9 cellular contexts compared by ENCODE assay signal in genomic region chr14:101707863-101708620, GRCh38.
DNase-seq lines count a peak whose midpoint lies in the region; ATAC-seq lines count a peak whose summit lies in the region.
"Had no signal": no experiment of that assay in that cellular context is flagged by ENCODE, and none has a peak within 500 bp of the region (broad histone marks: within the 10 kb centered on the region; RNA-seq: fewer than 3 reads in every experiment).

No MANE protein-coding gene starts in this region.

- peak overlapping the region; percentile 77 to 90 for H3K27ac Mint-ChIP-seq in effector memory CD8-positive, alpha-beta T cell

- H3K4me1 Mint-ChIP-seq in effector memory CD8-positive, alpha-beta T cell (ENCODE audit: low read depth in 2 of 2): peaks cover 44 to 51% of the 10 kb centered on the region in 2 donors

- peak; percentile 12 for ATAC-seq in GM19395 (IDR thresholded peaks at IDR 0.05; ENCODE audit: unreplicated experiment)
- ATAC-seq in effector memory CD8-positive, alpha-beta T cell (replicated peaks): no peak

- H3K27ac ChIP-seq in rectal smooth muscle tissue (ENCODE audit: low read depth, low read length): no peak overlapping the region

- H3K9ac ChIP-seq in NT2/D1 (ENCODE audit: insufficient read length, low read depth): peak overlapping the region; percentile 32
- H3K9ac ChIP-seq in rectal smooth muscle tissue (ENCODE audit: low read length): no peak overlapping the region

- peaks cover 22% of the 10 kb centered on the region for H3K4me1 ChIP-seq in NT2/D1 (ENCODE audit: insufficient read depth, insufficient read length)
- no peaks in the 10 kb centered on the region for H3K4me1 ChIP-seq in rectal smooth muscle tissue (ENCODE audit: control insufficient read depth, insufficient read depth, low read length)

- no peaks in the 10 kb centered on the region for H3K36me3 ChIP-seq in NT2/D1 (ENCODE audit: insufficient read depth, insufficient read length, low read length)
- H3K36me3 ChIP-seq in rectal smooth muscle tissue (ENCODE audit: control insufficient read depth, insufficient read depth, low read length): no peaks in the 10 kb centered on the region
- H3K36me3 ChIP-seq: sigmoid colon had no signal

- H3K27me3 ChIP-seq in NT2/D1 (ENCODE audit: insufficient read depth, insufficient read length) (no peaks in the 10 kb centered on the region), rectal smooth muscle tissue (ENCODE audit: control insufficient read depth, insufficient read depth, low read length) (no peaks in the 10 kb centered on the region)

- no peaks in the 10 kb centered on the region for H3K9me3 Mint-ChIP-seq in effector memory CD8-positive, alpha-beta T cell

- peak overlapping the region; percentile 56 to 72 for H3K4me3 Mint-ChIP-seq in effector memory CD8-positive, alpha-beta T cell

- DNase-seq in NT2/D1 (ENCODE audit: low read depth, low spot score): no peak
- DNase-seq in effector memory CD8-positive, alpha-beta T cell: no peak
- DNase-seq in retina: no peak
- DNase-seq in anterior cingulate cortex (lab: John Stamatoyannopoulos, UW): no peak
- DNase-seq in inferior parietal cortex (ENCODE audit: extremely low spot score): no peak
- DNase-seq: DMS153, sigmoid colon had no signal

- H3K9me3 ChIP-seq in NT2/D1 (ENCODE audit: insufficient read depth, low read length): no peaks in the 10 kb centered on the region
- H3K9me3 ChIP-seq: sigmoid colon had no signal

- no peaks in the 10 kb centered on the region for H3K27me3 Mint-ChIP-seq in effector memory CD8-positive, alpha-beta T cell

- H3K36me3 Mint-ChIP-seq in effector memory CD8-positive, alpha-beta T cell (ENCODE audit: insufficient read depth): peaks cover 37% of the 10 kb centered on the region

- H3K4me3 ChIP-seq in NT2/D1 (ENCODE audit: insufficient read length, low read depth) (no peak overlapping the region), rectal smooth muscle tissue (ENCODE audit: low read length) (peak overlapping the region; percentile 40)
- H3K4me3 ChIP-seq: sigmoid colon had no signal
